ENCODE assay signal across 28 cellular contexts in genomic region chr6:140138311-140138994, GRCh38.
DNase-seq lines count a peak whose midpoint lies in the region; ATAC-seq, FAIRE-seq and TF ChIP-seq lines count a peak whose summit lies in the region.
"Had no signal": no experiment of that assay in that cellular context is flagged by ENCODE, and none has a peak within 500 bp of the region (broad histone marks: within the 10 kb centered on the region; RNA-seq: fewer than 3 reads in every experiment).

No MANE protein-coding gene starts in this region.

- DNase-seq in mammary epithelial cell (peak; percentile 1), MCF 10A (ENCODE audit: unreplicated experiment) (no peak), right cardiac atrium (no peak), small intestine (peak; percentile 5), LoVo (ENCODE audit: low spot score) (no peak), HT-29 (ENCODE audit: low spot score) (no peak)
- no peak for DNase-seq in T-helper 2 cell treated with Interferon-gamma antibody and Interleukin-4, amounts not matched to agents 5 μg/mL and 100 μg/mL, for 36 hours (ENCODE audit: low spot score)
- DNase-seq: activated T-cell treated with anti-CD3 and anti-CD28 coated beads, Interleukin-2, amount 50 U/mL, for 72 hours; DMS 273 treated with DMSO at 0.1 percent for 48 hours; HCEC 1CT; hippocampal formation; NCI-H1048; NCI-H2171 treated with DMSO at 0.1 percent for 48 hours; SK-N-SH; T1000 had no signal

- no TSS peak for BruUV-seq in mammary epithelial cell (replicated peaks; lab: Mats Ljungman, UMichigan)
- no TSS peak for BruUV-seq in MCF 10A (replicated peaks; lab: Mats Ljungman, UMichigan)

- no peak overlapping the region for H3K4me2 ChIP-seq in mammary epithelial cell (ENCODE audit: insufficient read depth, low read depth, low read length)
- H3K4me2 ChIP-seq: PC-9, SK-N-SH had no signal

- ATAC-seq in right cardiac atrium: peak; percentile 21 to 33
- ATAC-seq: activated CD4-positive, CD25-positive, alpha-beta regulatory T cell treated with anti-CD3 and anti-CD28 coated beads, Interleukin-2, amount 50 U/mL, for 24 hours; activated naive CD4-positive, alpha-beta T cell treated with anti-CD3 and anti-CD28 coated beads, Interleukin-2, amount 50 U/mL, for 72 hours; activated T-cell treated with anti-CD3 and anti-CD28 coated beads, Interleukin-2, amount 50 U/mL, for 72 hours; K562 had no signal

- intact Hi-C loops in mammary epithelial cell (cut with micrococcal nuclease) (no loop called here), MCF 10A (cut with micrococcal nuclease) (no loop called here), right cardiac atrium (cut with DNase I) (no loop called here)

- no peaks in the 10 kb centered on the region for H3K27me3 Mint-ChIP-seq in MCF 10A (ENCODE audit: insufficient read depth, unreplicated experiment)
- no peaks in the 10 kb centered on the region for H3K27me3 Mint-ChIP-seq in T-helper 2 cell treated with Interferon-gamma antibody and Interleukin-4, amounts not matched to agents 5 μg/mL and 100 μg/mL, for 36 hours (ENCODE audit: low read depth)

- no peaks in the 10 kb centered on the region for H3K79me2 ChIP-seq in mammary epithelial cell (ENCODE audit: insufficient read depth, low read length)

- H3K9me3 ChIP-seq in mammary epithelial cell (replicated peaks; ENCODE audit: insufficient read depth, low read length) (no peaks in the 10 kb centered on the region), right cardiac atrium (ENCODE audit: control insufficient read depth, low read length) (no peaks in the 10 kb centered on the region), small intestine (ENCODE audit: control insufficient read depth, low read depth) (no peaks in the 10 kb centered on the region)
- H3K9me3 ChIP-seq: vagina had no signal

- H4K20me1 ChIP-seq in mammary epithelial cell (ENCODE audit: insufficient read depth, low read length): no peaks in the 10 kb centered on the region

- H3K4me1 ChIP-seq in mammary epithelial cell (ENCODE audit: insufficient read depth, low read length): no peaks in the 10 kb centered on the region
- peaks cover 5% of the 10 kb centered on the region for H3K4me1 ChIP-seq in right cardiac atrium (ENCODE audit: control insufficient read depth, insufficient read depth, low read length)
- H3K4me1 ChIP-seq in small intestine (ENCODE audit: control insufficient read depth in 2 of 2, insufficient read depth in 1 of 2, low read depth in 1 of 2, low read length in 1 of 2): no peaks in the 10 kb centered on the region
- H3K4me1 ChIP-seq: suprapubic skin, vagina had no signal

- H2AFZ ChIP-seq in mammary epithelial cell (ENCODE audit: low read depth, low read length): no peak overlapping the region
- H2AFZ ChIP-seq: PC-9 had no signal

- H3K27ac Mint-ChIP-seq in MCF 10A (ENCODE audit: low read depth, unreplicated experiment): no peak overlapping the region
- H3K27ac Mint-ChIP-seq in T-helper 2 cell treated with Interferon-gamma antibody and Interleukin-4, amounts not matched to agents 5 μg/mL and 100 μg/mL, for 36 hours: no peak overlapping the region
- H3K27ac Mint-ChIP-seq: activated naive CD4-positive, alpha-beta T cell treated with anti-CD3 and anti-CD28 coated beads, Interleukin-2, amount 50 U/mL, for 72 hours; activated T-cell treated with anti-CD3 and anti-CD28 coated beads, Interleukin-2, amount 50 U/mL, for 72 hours; mesothelial cell of epicardium had no signal

- dilution Hi-C loops in mammary epithelial cell (cut with HindIII; ENCODE audit: low sequenced_read_pairs): no loop called here

- H3K9ac ChIP-seq in mammary epithelial cell (ENCODE audit: insufficient read depth, low read length): no peak overlapping the region
- H3K9ac ChIP-seq: SK-N-SH had no signal

- POLR2A ChIA-PET in MCF 10A (lab: Yijun Ruan, JAX): interaction anchor here (0.8 kb wide), 1 partner anchor 36 kb away, joined by 3 read pairs; no protein-coding TSS in a partner anchor

- 92% methylated on average over 5 of the region's 5 CpGs for WGBS in mammary epithelial cell (ENCODE audit: low coverage, missing lambda C conversion rate)
- WGBS in right cardiac atrium: 47% methylated on average over 5 of the region's 5 CpGs
- 52 to 70% (median 66%) methylated on average over 5 of the region's 5 CpGs for WGBS in small intestine, 3 donors

- FAIRE-seq in small intestine (lab: Jason Lieb, UNC): no peak
- FAIRE-seq: GM12891, K562, keratinocyte had no signal

- in situ Hi-C loops in mammary epithelial cell (cut with MboI; ENCODE audit: low sequenced_read_pairs in 2 of 2): no loop called here

- peaks cover 9% of the 10 kb centered on the region for H3K9me3 Mint-ChIP-seq in MCF 10A (ENCODE audit: unreplicated experiment)
- peaks cover 8% of the 10 kb centered on the region for H3K9me3 Mint-ChIP-seq in T-helper 2 cell treated with Interferon-gamma antibody and Interleukin-4, amounts not matched to agents 5 μg/mL and 100 μg/mL, for 36 hours

- H3K4me3 ChIP-seq in mammary epithelial cell (replicated peaks in 1 of 3; ENCODE audit: insufficient read depth in 1 of 3, low read depth in 2 of 3, low read length in 3 of 3) (no peak overlapping the region), right cardiac atrium (ENCODE audit: low read length) (no peak overlapping the region), small intestine (ENCODE audit: low read depth in 1 of 2, low read length in 2 of 2) (no peak overlapping the region)
- H3K4me3 ChIP-seq: coronary artery, K562, PC-9, suprapubic skin, vagina had no signal

- no peaks in the 10 kb centered on the region for H3K27me3 ChIP-seq in mammary epithelial cell (ENCODE audit: insufficient read depth, low read length)
- H3K27me3 ChIP-seq in right cardiac atrium (ENCODE audit: control insufficient read depth, insufficient read depth): no peaks in the 10 kb centered on the region
- no peaks in the 10 kb centered on the region for H3K27me3 ChIP-seq in small intestine (ENCODE audit: control insufficient read depth in 2 of 2, insufficient read depth in 2 of 2, low read length in 2 of 2)
- H3K27me3 ChIP-seq: suprapubic skin, vagina had no signal

- H3K27ac ChIP-seq in mammary epithelial cell (ENCODE audit: insufficient read depth, low read depth, low read length) (no peak overlapping the region), VCaP (0 out of 2 replicates have a peak overlapping the region, but pooled peaks have one; percentile 7), right cardiac atrium (ENCODE audit: low read length) (peak overlapping the region; percentile 48), small intestine (ENCODE audit: low read depth in 1 of 2, low read length in 1 of 2) (no peak overlapping the region)
- H3K27ac ChIP-seq: coronary artery, HL-60, PC-9, suprapubic skin, vagina had no signal

- CTCF ChIA-PET in mammary epithelial cell (lab: Charles Lee; ENCODE audit: low non-redundant PET) (no interaction called here), MCF 10A (lab: Yijun Ruan, JAX) (interaction anchor here (0.5 to 0.6 kb wide), 2 partner anchors 769 to 889 kb away, joined by 3 to 5 read pairs; no protein-coding TSS in a partner anchor)

- no peaks in the 10 kb centered on the region for H3K36me3 ChIP-seq in mammary epithelial cell (ENCODE audit: insufficient read depth, low read length)
- H3K36me3 ChIP-seq in small intestine (ENCODE audit: control insufficient read depth in 2 of 2, insufficient read depth in 2 of 2, low read length in 2 of 2): no peaks in the 10 kb centered on the region
- H3K36me3 ChIP-seq: suprapubic skin, vagina had no signal

- TF ChIP-seq CTCF in mammary epithelial cell (conservative IDR thresholded peaks at IDR 0.05 in 1 of 2, IDR thresholded peaks at IDR 0.05 in 1 of 2; ENCODE audit: extremely low read depth in 1 of 2, insufficient read depth in 1 of 2, low read depth in 1 of 2, low read length in 2 of 2) (no peak), MCF 10A (IDR thresholded peaks at IDR 0.05; ENCODE audit: unreplicated experiment) (no peak), VCaP (conservative IDR thresholded peaks at IDR 0.05) (no peak)

- no peaks in the 10 kb centered on the region for H3K36me3 Mint-ChIP-seq in MCF 10A (ENCODE audit: insufficient read depth, unreplicated experiment)
- no peaks in the 10 kb centered on the region for H3K36me3 Mint-ChIP-seq in T-helper 2 cell treated with Interferon-gamma antibody and Interleukin-4, amounts not matched to agents 5 μg/mL and 100 μg/mL, for 36 hours (ENCODE audit: low read depth)
- H3K36me3 Mint-ChIP-seq: activated naive CD4-positive, alpha-beta T cell treated with anti-CD3 and anti-CD28 coated beads, Interleukin-2, amount 50 U/mL, for 72 hours; CD14-positive monocyte had no signal

- no peaks in the 10 kb centered on the region for H3K4me1 Mint-ChIP-seq in MCF 10A (ENCODE audit: insufficient read depth, unreplicated experiment)
- no peaks in the 10 kb centered on the region for H3K4me1 Mint-ChIP-seq in T-helper 2 cell treated with Interferon-gamma antibody and Interleukin-4, amounts not matched to agents 5 μg/mL and 100 μg/mL, for 36 hours (ENCODE audit: low read depth)
- H3K4me1 Mint-ChIP-seq: CD14-positive monocyte, mesothelial cell of epicardium had no signal

- no peak overlapping the region for H3K4me3 Mint-ChIP-seq in MCF 10A (ENCODE audit: unreplicated experiment)
- H3K4me3 Mint-ChIP-seq in T-helper 2 cell treated with Interferon-gamma antibody and Interleukin-4, amounts not matched to agents 5 μg/mL and 100 μg/mL, for 36 hours: no peak overlapping the region
- H3K4me3 Mint-ChIP-seq: activated T-cell treated with anti-CD3 and anti-CD28 coated beads, Interleukin-2, amount 50 U/mL, for 72 hours; CD14-positive monocyte; mesothelial cell of epicardium had no signal

Comparison
In these comparisons a context has a peak if more than half of its experiments do, and no peak if none do; other contexts are left out.
1. DNase-seq: peak in mammary epithelial cell (single experiment) and small intestine (single experiment); none in MCF 10A (single experiment), right cardiac atrium (0 of 3), LoVo (single experiment), HT-29 (single experiment) and T-helper 2 cell treated with Interferon-gamma antibody and Interleukin-4, amounts not matched to agents 5 μg/mL and 100 μg/mL, for 36 hours (single experiment).
2. H3K27ac ChIP-seq: peak in VCaP (single experiment) and right cardiac atrium (single experiment); none in mammary epithelial cell (single experiment) and small intestine (0 of 2).